In the genomic region with DNA sequence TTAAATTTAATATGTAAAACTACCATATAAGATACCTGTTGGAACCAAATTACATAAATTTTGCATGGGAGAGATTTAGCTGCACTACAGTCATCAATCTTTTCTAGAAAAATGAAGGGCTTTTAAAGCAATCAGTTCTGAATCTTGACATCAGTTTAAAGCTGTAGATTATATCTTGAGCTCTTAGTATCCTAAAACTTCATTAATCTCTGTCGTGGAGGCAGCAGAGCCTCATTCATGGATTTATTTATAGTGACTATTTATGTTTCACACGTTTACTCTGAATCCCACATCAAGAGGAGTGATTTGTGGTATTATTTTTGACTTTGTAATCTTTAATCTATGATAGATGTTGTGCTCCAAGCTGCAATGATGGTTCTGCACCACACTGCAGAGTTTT, we compare ENCODE assay signal across 22 cellular contexts.
DNase-seq lines count a peak whose midpoint lies in the region; ATAC-seq and TF ChIP-seq lines count a peak whose summit lies in the region.
"Had no signal": no experiment of that assay in that cellular context is flagged by ENCODE, and none has a peak within 500 bp of the region (broad histone marks: within the 10 kb centered on the region; RNA-seq: fewer than 3 reads in every experiment).

No MANE protein-coding gene starts in this region.

- no peak for ATAC-seq in GM18868 (IDR thresholded peaks at IDR 0.05; ENCODE audit: unreplicated experiment)

- H3K27ac ChIP-seq in VCaP (peak overlapping the region; percentile 70), epithelial cell of prostate (peak overlapping the region; percentile 45), WERI-Rb-1 (no peak overlapping the region)
- H3K27ac ChIP-seq: BLaER1 had no signal

- no peaks in the 10 kb centered on the region for H3K27me3 ChIP-seq in WERI-Rb-1 (ENCODE audit: insufficient read depth, low read depth, severe bottlenecking)
- H3K27me3 ChIP-seq: BE2C, BLaER1 had no signal

- no peaks in the 10 kb centered on the region for H3K36me3 ChIP-seq in WERI-Rb-1
- H3K36me3 ChIP-seq: BE2C, BLaER1 had no signal

- no peaks in the 10 kb centered on the region for H3K9me3 ChIP-seq in WERI-Rb-1 (ENCODE audit: severe bottlenecking)
- H3K9me3 ChIP-seq: BE2C, BLaER1 had no signal

- POLR2A ChIA-PET in HEK293T (lab: Yijun Ruan, JAX) = no interaction called here

- no peak for TF ChIP-seq CTCF in VCaP (conservative IDR thresholded peaks at IDR 0.05)
- no peak for TF ChIP-seq CTCF in WERI-Rb-1 (IDR thresholded peaks at IDR 0.05; ENCODE audit: low read depth, low read length)

- no peak overlapping the region for H3K4me3 ChIP-seq in Jurkat, Clone E6-1 (ENCODE audit: low read length)
- H3K4me3 ChIP-seq in WERI-Rb-1 (ENCODE audit: low read depth, low read length) = no peak overlapping the region
- H3K4me3 ChIP-seq: BLaER1 had no signal

- CTCF ChIA-PET in HEK293T (lab: Yijun Ruan, JAX) = interaction anchor here (0.8 to 1.1 kb wide), 2 partner anchors 173 to 1179 kb away, joined by 3 to 4 read pairs; no protein-coding TSS in a partner anchor

- DNase-seq in HEK293T (ENCODE audit: extremely low spot score) (no peak), epithelial cell of prostate (ENCODE audit: low read depth, low spot score) (no peak), DMS79 treated with DMSO at 0.1 percent for 48 hours (lab: John Stamatoyannopoulos, UW) (no peak), WERI-Rb-1 (no peak), NCI-H748 (lab: John Stamatoyannopoulos, UW; ENCODE audit: unreplicated experiment) (no peak)
- peak; percentile 25 for DNase-seq in Jurkat, Clone E6-1 (ENCODE audit: low read depth, low spot score)
- DNase-seq: 8988T; ACHN; BE2C; C1 segment of cervical spinal cord; CD4-positive, alpha-beta memory T cell; CD4-positive, CD25-positive, alpha-beta regulatory T cell; CD8-positive, alpha-beta memory T cell; COR-L47; DMS 273 treated with DMSO at 0.1 percent for 48 hours; DMS153; DMS53; DMS79; GF-D8 had no signal

TF ChIP-seq in HEK293T, 16 proteins besides CTCF, POLR2A, EP300 and RAD21:
- TF ChIP-seq FOXK2 (IDR thresholded peaks at IDR 0.05) = no peak
- no peak for TF ChIP-seq NFRKB (IDR thresholded peaks at IDR 0.05)
- TF ChIP-seq PKNOX1 (IDR thresholded peaks at IDR 0.05) = peak; percentile 55
